ENCODE assay signal across 27 cellular contexts in the genomic region with DNA sequence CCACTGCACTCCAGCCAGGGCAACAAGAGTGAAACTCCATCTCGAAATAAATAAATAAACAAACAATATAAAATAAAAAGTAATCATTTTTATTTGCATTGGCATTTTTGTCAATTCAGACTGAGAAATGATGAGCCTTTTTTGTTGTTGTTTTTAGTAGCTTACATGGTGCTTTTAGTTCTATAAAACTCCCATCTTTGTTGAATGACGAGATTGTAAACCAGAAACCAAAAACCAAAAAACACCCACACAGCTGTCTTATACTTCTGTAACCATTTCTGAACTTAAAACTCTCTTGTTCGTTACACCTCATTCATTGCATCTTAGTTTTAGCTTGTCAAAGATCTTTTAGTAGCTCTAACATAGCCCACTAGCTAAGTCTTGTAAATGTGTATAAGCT. TPM values are rescaled to one million over a fixed set of nuclear protein-coding genes. Genes with fewer than 3 reads are reported as not detected.
DNase-seq lines count a peak whose midpoint lies in the region; ATAC-seq, FAIRE-seq and TF ChIP-seq lines count a peak whose summit lies in the region.
"Had no signal": no experiment of that assay in that cellular context is flagged by ENCODE, and none has a peak within 500 bp of the region (broad histone marks: within the 10 kb centered on the region; RNA-seq: fewer than 3 reads in every experiment).

No MANE protein-coding gene starts in this region.

- H3K27ac Mint-ChIP-seq in activated CD8-positive, alpha-beta T cell treated with anti-CD3 and anti-CD28 coated beads for 36 hours = no peak overlapping the region
- no peak overlapping the region for H3K27ac Mint-ChIP-seq in activated CD8-positive, alpha-beta T cell treated with anti-CD3 and anti-CD28 coated beads, Interleukin-2, amount 10 ng/mL, durations not matched to agents 7 days and 5 days
- H3K27ac Mint-ChIP-seq: CD14-positive monocyte had no signal

- no peaks in the 10 kb centered on the region for H3K36me3 Mint-ChIP-seq in activated CD8-positive, alpha-beta T cell treated with anti-CD3 and anti-CD28 coated beads for 36 hours (ENCODE audit: low read depth)
- H3K36me3 Mint-ChIP-seq in activated CD8-positive, alpha-beta T cell treated with anti-CD3 and anti-CD28 coated beads, Interleukin-2, amount 10 ng/mL, durations not matched to agents 7 days and 5 days (ENCODE audit: low read depth) = no peaks in the 10 kb centered on the region

- FAIRE-seq in GM12878 (lab: Jason Lieb, UNC) = no peak
- FAIRE-seq: G401.6, H1, RCC 7860 had no signal

- H3K36me3 ChIP-seq in GM06990 (ENCODE audit: control insufficient read depth, insufficient read depth, low read length) (no peaks in the 10 kb centered on the region), Loucy (ENCODE audit: insufficient read depth, low read length) (no peaks in the 10 kb centered on the region), GM12878 (ENCODE audit: control insufficient read depth in 2 of 2, insufficient read depth in 2 of 2, low read length in 1 of 2) (no peaks in the 10 kb centered on the region)
- H3K36me3 ChIP-seq: SJCRH30 had no signal

- H3K27me3 ChIP-seq in GM06990 (replicated peaks; ENCODE audit: control insufficient read depth, insufficient read depth, low read length) = no peaks in the 10 kb centered on the region; the same call in 1 of the 2 replicates
- H3K27me3 ChIP-seq in Loucy (ENCODE audit: insufficient read depth, low read length, poor library complexity, severe bottlenecking) = no peaks in the 10 kb centered on the region
- H3K27me3 ChIP-seq in GM12878 (replicated peaks in 1 of 2; ENCODE audit: control insufficient read depth in 2 of 2, insufficient read depth in 2 of 2, low read length in 1 of 2) = no peaks in the 10 kb centered on the region; a peak in 1 of 4 replicates
- H3K27me3 ChIP-seq: SJCRH30 had no signal

- H2AFZ ChIP-seq in Loucy (ENCODE audit: low read length) (no peak overlapping the region), GM12878 (ENCODE audit: control insufficient read depth, low read depth, low read length) (no peak overlapping the region)

- RAD21 ChIA-PET in GM12878 (lab: Charles Lee; ENCODE audit: unreplicated experiment) = no interaction called here

- no peak for TF ChIP-seq EP300 in GM12878 (IDR thresholded peaks at IDR 0.05; ENCODE audit: borderline replicate concordance in 1 of 2, control insufficient read depth in 1 of 2, low read depth in 2 of 2, low read length in 2 of 2)

- no peak overlapping the region for H3K4me3 ChIP-seq in GM06990 (replicated peaks; ENCODE audit: low read depth, low read length)
- peak overlapping the region; percentile 31 for H3K4me3 ChIP-seq in Loucy (ENCODE audit: low read length, poor library complexity, severe bottlenecking)
- no peak overlapping the region for H3K4me3 ChIP-seq in GM12878
- H3K4me3 ChIP-seq: SJCRH30 had no signal

- H3K79me2 ChIP-seq in Loucy (ENCODE audit: insufficient read depth, low read length) (no peaks in the 10 kb centered on the region), GM12878 (ENCODE audit: control insufficient read depth, insufficient read depth, low read length) (no peaks in the 10 kb centered on the region)

- POLR2A ChIA-PET in activated CD8-positive, alpha-beta T cell treated with anti-CD3 and anti-CD28 coated beads for 36 hours (lab: Charles Lee) = no interaction called here
- POLR2A ChIA-PET in activated CD8-positive, alpha-beta T cell treated with anti-CD3 and anti-CD28 coated beads, Interleukin-2, amount 10 ng/mL, durations not matched to agents 7 days and 5 days (lab: Charles Lee) = interaction anchor here (0.7 kb wide), 1 partner anchor 50 kb away, joined by 3 read pairs; no protein-coding TSS in a partner anchor
- POLR2A ChIA-PET in GM12878 (lab: Charles Lee) = no interaction called here

- intact Hi-C loops in activated CD8-positive, alpha-beta T cell treated with anti-CD3 and anti-CD28 coated beads for 36 hours (cut with micrococcal nuclease) = no loop called here
- intact Hi-C loops in GM12878 (cut with micrococcal nuclease; ENCODE audit: unreplicated experiment) = no loop called here

- no peak for TF ChIP-seq RAD21 in GM12878 (IDR thresholded peaks at IDR 0.05; ENCODE audit: insufficient read depth, low read depth, low read length)

- H4K20me1 ChIP-seq in Loucy (ENCODE audit: insufficient read depth, low read length, poor library complexity, severe bottlenecking) (no peaks in the 10 kb centered on the region), GM12878 (ENCODE audit: control insufficient read depth, insufficient read depth) (no peaks in the 10 kb centered on the region)

- H3K9me3 ChIP-seq in Loucy (ENCODE audit: insufficient read depth, low read depth, low read length) = no peaks in the 10 kb centered on the region
- no peaks in the 10 kb centered on the region for H3K9me3 ChIP-seq in GM12878 (replicated peaks; ENCODE audit: control insufficient read depth, insufficient read depth, low read length)
- H3K9me3 ChIP-seq: SJCRH30 had no signal

- CTCF ChIA-PET in activated CD8-positive, alpha-beta T cell treated with anti-CD3 and anti-CD28 coated beads for 36 hours (lab: Charles Lee) = interaction anchor here (0.9 to 3.2 kb wide), 6 partner anchors 8 to 177 kb away, joined by 3 to 14 read pairs (median 6); a partner anchor contains a TSS
- CTCF ChIA-PET in activated CD8-positive, alpha-beta T cell treated with anti-CD3 and anti-CD28 coated beads, Interleukin-2, amount 10 ng/mL, durations not matched to agents 7 days and 5 days (lab: Charles Lee) = interaction anchor here (1.4 to 6.1 kb wide), 5 partner anchors 7 to 135 kb away, joined by 5 to 34 read pairs (median 7); no protein-coding TSS in a partner anchor
- CTCF ChIA-PET in GM12878 (lab: Yijun Ruan, JAX) = interaction anchor here (1.5 kb wide), 1 partner anchor 135 kb away, joined by 5 read pairs; no protein-coding TSS in a partner anchor

- H3K9me3 Mint-ChIP-seq in activated CD8-positive, alpha-beta T cell treated with anti-CD3 and anti-CD28 coated beads for 36 hours = no peaks in the 10 kb centered on the region
- H3K9me3 Mint-ChIP-seq in activated CD8-positive, alpha-beta T cell treated with anti-CD3 and anti-CD28 coated beads, Interleukin-2, amount 10 ng/mL, durations not matched to agents 7 days and 5 days (ENCODE audit: insufficient read depth) = no peaks in the 10 kb centered on the region

- peaks cover 28% of the 10 kb centered on the region for H3K27me3 Mint-ChIP-seq in activated CD8-positive, alpha-beta T cell treated with anti-CD3 and anti-CD28 coated beads for 36 hours
- peaks cover 30% of the 10 kb centered on the region for H3K27me3 Mint-ChIP-seq in activated CD8-positive, alpha-beta T cell treated with anti-CD3 and anti-CD28 coated beads, Interleukin-2, amount 10 ng/mL, durations not matched to agents 7 days and 5 days (ENCODE audit: low read depth)

- H3K4me3 Mint-ChIP-seq in activated CD8-positive, alpha-beta T cell treated with anti-CD3 and anti-CD28 coated beads for 36 hours = no peak overlapping the region
- no peak overlapping the region for H3K4me3 Mint-ChIP-seq in activated CD8-positive, alpha-beta T cell treated with anti-CD3 and anti-CD28 coated beads, Interleukin-2, amount 10 ng/mL, durations not matched to agents 7 days and 5 days
- H3K4me3 Mint-ChIP-seq: CD14-positive monocyte had no signal

- peaks cover 21% of the 10 kb centered on the region for H3K4me1 Mint-ChIP-seq in activated CD8-positive, alpha-beta T cell treated with anti-CD3 and anti-CD28 coated beads for 36 hours (ENCODE audit: low read depth)
- H3K4me1 Mint-ChIP-seq in activated CD8-positive, alpha-beta T cell treated with anti-CD3 and anti-CD28 coated beads, Interleukin-2, amount 10 ng/mL, durations not matched to agents 7 days and 5 days (ENCODE audit: low read depth) = peaks cover 31% of the 10 kb centered on the region

- no peaks in the 10 kb centered on the region for H3K9me2 ChIP-seq in Loucy (replicated peaks; ENCODE audit: low read depth, low read length)

- SMC1A ChIA-PET in GM12878 (lab: Charles Lee; ENCODE audit: uncharacterized antibody, unreplicated experiment) = no interaction called here

- H3K9ac ChIP-seq in Loucy (ENCODE audit: low read depth, low read length, poor library complexity, severe bottlenecking) (peak overlapping the region; percentile 20), GM12878 (ENCODE audit: control insufficient read depth, insufficient read depth, low read length) (no peak overlapping the region)

- no peak overlapping the region for H3K27ac ChIP-seq in GM12878 (ENCODE audit: control insufficient read depth, insufficient read depth)
- H3K27ac ChIP-seq: SJCRH30 had no signal

- TF ChIP-seq POLR2A in GM12878 (IDR thresholded peaks at IDR 0.05; ENCODE audit: low read depth, low read length) = no peak

- H3F3A ChIP-seq in Loucy (ENCODE audit: low read depth) = no peaks in the 10 kb centered on the region

- DNase-seq in activated CD8-positive, alpha-beta T cell treated with anti-CD3 and anti-CD28 coated beads for 36 hours = no peak
- no peak for DNase-seq in activated CD8-positive, alpha-beta T cell treated with anti-CD3 and anti-CD28 coated beads, Interleukin-2, amount 10 ng/mL, durations not matched to agents 7 days and 5 days
- peak; percentile 25 for DNase-seq in GM06990 (ENCODE audit: extremely low read depth, insufficient read length)
- DNase-seq in GM12878 (ENCODE audit: low read depth, low spot score) = no peak
- no peak for DNase-seq in globus pallidus (ENCODE audit: low spot score)
- DNase-seq: AML-193, KG1, MV-4-11, NCI-H1694, NCI-H2081, NCI-H2171, NCI-H345, NCI-H524, NCI-H82 had no signal

- H3K4me2 ChIP-seq in Loucy (ENCODE audit: low read depth, low read length, poor library complexity, severe bottlenecking) (peak overlapping the region; percentile 60), GM12878 (ENCODE audit: control insufficient read depth, insufficient read depth) (no peak overlapping the region)

- in situ Hi-C loops in GM12878 (cut with MboI) = no loop called here

- BruUV-seq in GM12878 (replicated peaks; lab: Mats Ljungman, UMichigan) = no TSS peak

- ATAC-seq in activated CD8-positive, alpha-beta T cell treated with anti-CD3 and anti-CD28 coated beads for 36 hours = peak; percentile 58
- no peak for ATAC-seq in activated CD8-positive, alpha-beta T cell treated with anti-CD3 and anti-CD28 coated beads, Interleukin-2, amount 10 ng/mL, durations not matched to agents 7 days and 5 days
- ATAC-seq in GM12878 = peak; percentile 36; the same call in 2 of the 3 replicates
- ATAC-seq in GM21447 (IDR thresholded peaks at IDR 0.05; ENCODE audit: unreplicated experiment) = no peak
- ATAC-seq: HCT116 had no signal

- H3K4me1 ChIP-seq in Loucy (ENCODE audit: insufficient read depth, low read length, poor library complexity, severe bottlenecking) (peaks cover 47% of the 10 kb centered on the region), GM12878 (ENCODE audit: control insufficient read depth, insufficient read depth, low read length) (no peaks in the 10 kb centered on the region; the same call in 1 of the 2 replicates)

- whole genome bisulfite sequencing in GM12878 (ENCODE audit: insufficient coverage, insufficient replicate concordance, low lambda C conversion rate, missing lambda C conversion rate) = 2% methylated on average over 3 of the region's 3 CpGs

- no peak for TF ChIP-seq CTCF in activated CD8-positive, alpha-beta T cell treated with anti-CD3 and anti-CD28 coated beads for 36 hours (IDR thresholded peaks at IDR 0.05)
- no peak for TF ChIP-seq CTCF in GM06990 (IDR thresholded peaks at IDR 0.05; ENCODE audit: insufficient read depth, low read length, poor library complexity, severe bottlenecking)
- no peak for TF ChIP-seq CTCF in Loucy (conservative IDR thresholded peaks at IDR 0.05; ENCODE audit: low read length)
- no peak for TF ChIP-seq CTCF in GM12878 (IDR thresholded peaks at IDR 0.05 in 2 of 3, conservative IDR thresholded peaks at IDR 0.05 in 1 of 3; ENCODE audit: control insufficient read depth in 2 of 3, extremely low read depth in 1 of 3, insufficient read depth in 1 of 3, low read depth in 3 of 3, low read length in 3 of 3)

RNA-seq across cellular contexts. Expression of a gene that starts 44.7 kb away (rescaled TPM):
- total RNA-seq in activated CD8-positive, alpha-beta T cell treated with anti-CD3 and anti-CD28 coated beads for 36 hours = not detected
- total RNA-seq in activated CD8-positive, alpha-beta T cell treated with anti-CD3 and anti-CD28 coated beads, Interleukin-2, amount 10 ng/mL, durations not matched to agents 7 days and 5 days = not detected
- not detected in 2 replicates for total RNA-seq in GM12878 (2013; cell fraction: nucleolus; rRNA removed)
- total RNA-seq in GM12878 (2014; rRNA removed) (0.23 and 0.44 TPM in 2 replicates), GM12878 (2014; rRNA removed; fragmentation: Illumina TruSeq; extraction: Trizol) (0.13 and 0.32 TPM in 2 replicates), GM12878 (2021) (0.13 TPM in 2 replicates)
- not detected for polyA plus RNA-seq in GM12878 (2011; ENCODE audit: low read depth)
- polyA plus RNA-seq in GM12878 (2011; rRNA removed) (not detected in 2 replicates), GM12878 (2014; fragmentation: Illumina TruSeq; extraction: Trizol) (0.17 and 0.31 TPM in 2 replicates), GM12878 (2014; fragmentation: Nextera tagmentation; extraction: Ambion mirVana) (under 1 TPM; 0.09 to 0.21 TPM), GM12878 (2014; rRNA removed) (0.14 and 0.65 TPM in 2 replicates), GM12878 (2016; fragmentation: Nextera tagmentation; extraction: Ambion mirVana) (under 1 TPM in 1 of 2 experiments, not detected in 1; 0.14 TPM)
- not detected in 2 replicates for polyA plus RNA-seq in GM12878 (2011; cell fraction: cytosol; rRNA removed)
- not detected in 2 replicates for polyA plus RNA-seq in GM12878 (2011; cell fraction: nucleus; rRNA removed)
- polyA plus RNA-seq in GM12878 (2012) = 0.04 TPM in 1 of 2 replicates, not detected in the other
- not detected in 2 replicates for polyA minus RNA-seq in GM12878 (2011; rRNA and poly(A)+ RNA removed)
- not detected in 2 replicates for polyA minus RNA-seq in GM12878 (2011; cell fraction: cytosol; rRNA and poly(A)+ RNA removed)
- not detected in 2 replicates for polyA minus RNA-seq in GM12878 (2011; cell fraction: nucleus; rRNA and poly(A)+ RNA removed)
- total RNA-seq: A172, Daoy, H1, HT1080, OCI-LY7, SJCRH30 had no signal
- polyA plus RNA-seq: AG04450, H1 had no signal

Comparison
In these comparisons a context has a peak if more than half of its experiments do, and no peak if none do; other contexts are left out.
1. ATAC-seq: peak in activated CD8-positive, alpha-beta T cell treated with anti-CD3 and anti-CD28 coated beads for 36 hours (single experiment) and GM12878 (single experiment); none in activated CD8-positive, alpha-beta T cell treated with anti-CD3 and anti-CD28 coated beads, Interleukin-2, amount 10 ng/mL, durations not matched to agents 7 days and 5 days (single experiment) and GM21447 (single experiment).